Comparison of ENCODE assay signal across 17 cellular contexts in genomic region chr9:14907360-14907685, GRCh38. TPM values are rescaled to one million over a fixed set of nuclear protein-coding genes. Genes with fewer than 3 reads are reported as not detected.
DNase-seq lines count a peak whose midpoint lies in the region; ATAC-seq, FAIRE-seq and TF ChIP-seq lines count a peak whose summit lies in the region.
"Had no signal": no experiment of that assay in that cellular context is flagged by ENCODE, and none has a peak within 500 bp of the region (broad histone marks: within the 10 kb centered on the region; RNA-seq: fewer than 3 reads in every experiment).

No MANE protein-coding gene starts in this region.

- TF ChIP-seq EP300 in SK-N-SH (IDR thresholded peaks at IDR 0.05; ENCODE audit: borderline replicate concordance in 1 of 2, low read depth in 1 of 2, low read length in 1 of 2) (no peak), transverse colon (IDR thresholded peaks at IDR 0.05; ENCODE audit: low read depth) (no peak)

- in situ Hi-C loops in transverse colon (cut with MboI; ENCODE audit: low pct_ligation_motif_present in 1 of 4, low pct_unique_long_range_greater_than_20kb in 1 of 4, low sequenced_read_pairs in 3 of 4): no loop called here

- no peaks in the 10 kb centered on the region for H3F3A ChIP-seq in SK-N-SH (replicated peaks; ENCODE audit: insufficient read depth)

- no peak for FAIRE-seq in HTR-8/SVneo (lab: Jason Lieb, UNC)
- FAIRE-seq: RCC 7860 had no signal

- intact Hi-C loops in transverse colon (cut with DNase I; ENCODE audit: low total_unique reads) (loop anchor here (5.0 kb wide), 1 partner anchor 1705 kb away; no protein-coding TSS in a partner anchor), sciatic nerve (cut with DNase I) (no loop called here)

- no peak for TF ChIP-seq POLR2A in transverse colon (IDR thresholded peaks at IDR 0.05)

- TF ChIP-seq CTCF in SK-N-SH (IDR thresholded peaks at IDR 0.05): no peak
- TF ChIP-seq CTCF in transverse colon (IDR thresholded peaks at IDR 0.05): no peak

- CTCF ChIA-PET in SK-N-SH (lab: Yijun Ruan, JAX): interaction anchor here (1.3 to 1.9 kb wide), 4 partner anchors 19 to 228 kb away, joined by 3 to 7 read pairs (median 5); no protein-coding TSS in a partner anchor

- DNase-seq in SK-N-SH: no peak
- DNase-seq in NCI-H774 (lab: John Stamatoyannopoulos, UW): peak; percentile 21
- peak; percentile 86 for DNase-seq in islet precursor cell
- no peak for DNase-seq in transverse colon
- DNase-seq in sciatic nerve (ENCODE audit: low spot score): no peak
- no peak for DNase-seq in HTR-8/SVneo (ENCODE audit: insufficient read length, low spot score)
- no peak for DNase-seq in activated naive CD4-positive, alpha-beta T cell (lab: John Stamatoyannopoulos, UW)
- DNase-seq: ACHN; activated CD4-positive, alpha-beta T cell treated with anti-CD3 and anti-CD28 coated beads for 1 hour; CD4-positive, alpha-beta T cell; EL; GOT3; MV-4-11; posterior cingulate gyrus had no signal

- H3K4me3 ChIP-seq in SK-N-SH (ENCODE audit: low read depth in 2 of 2, low read length in 1 of 2) (no peak overlapping the region), transverse colon (no peak overlapping the region)

- H4K20me1 ChIP-seq in SK-N-SH (ENCODE audit: insufficient read depth): no peaks in the 10 kb centered on the region

- H3K9me3 ChIP-seq in SK-N-SH (no peaks in the 10 kb centered on the region), transverse colon (no peaks in the 10 kb centered on the region)

- H2AFZ ChIP-seq in SK-N-SH (ENCODE audit: low read depth): no peak overlapping the region

- H3K4me1 ChIP-seq in SK-N-SH (ENCODE audit: control insufficient read depth in 1 of 2, insufficient read depth in 2 of 2, low read depth in 1 of 2, low read length in 1 of 2): peaks cover 5 to 36% of the 10 kb centered on the region in 2 experiments
- peaks cover 0 to 47% (median 14%) of the 10 kb centered on the region in 4 donors for H3K4me1 ChIP-seq in transverse colon

- ATAC-seq in SK-N-SH treated with all-trans-retinoic acid at 6 μM for 48 hours: no peak
- ATAC-seq in sciatic nerve: no peak

- H3K36me3 ChIP-seq in SK-N-SH (replicated peaks in 1 of 2; ENCODE audit: control insufficient read depth in 1 of 2, insufficient read depth in 2 of 2, low read length in 1 of 2) (no peaks in the 10 kb centered on the region), transverse colon (no peaks in the 10 kb centered on the region)

- WGBS in SK-N-SH (ENCODE audit: low lambda C conversion rate): 90% methylated on average over 5 of the region's 5 CpGs
- WGBS in transverse colon (ENCODE audit: low coverage in 1 of 2), 2 donors: 76 to 91% methylated on average over 2 to 5 of the region's 5 CpGs

- H3K27ac ChIP-seq in SK-N-SH (ENCODE audit: low read depth in 2 of 2, low read length in 1 of 2): peak overlapping the region in 1 of 2 experiments; percentile 87; a peak in 2 of 4 replicates
- peak overlapping the region in 3 of 4 donors; percentile 66 to 74 (median 68) for H3K27ac ChIP-seq in transverse colon

- H3K79me2 ChIP-seq in SK-N-SH (ENCODE audit: insufficient read depth): no peaks in the 10 kb centered on the region

- no peak for TF ChIP-seq RAD21 in SK-N-SH (IDR thresholded peaks at IDR 0.05; ENCODE audit: low read length)

- no peak overlapping the region for H3K9ac ChIP-seq in SK-N-SH

- no peaks in the 10 kb centered on the region for H3K9me2 ChIP-seq in SK-N-SH

- no peaks in the 10 kb centered on the region for H3K27me3 ChIP-seq in SK-N-SH (ENCODE audit: insufficient read depth)
- no peaks in the 10 kb centered on the region for H3K27me3 ChIP-seq in transverse colon

- no peak overlapping the region for H3K4me2 ChIP-seq in SK-N-SH

- POLR2A ChIA-PET in SK-N-SH (lab: Yijun Ruan, JAX): interaction anchor here (1.7 kb wide), 1 partner anchor 29 kb away, joined by 8 read pairs; no protein-coding TSS in a partner anchor

TF ChIP-seq in SK-N-SH, 30 proteins besides CTCF, POLR2A, EP300 and RAD21:
- TF ChIP-seq MXI1 (IDR thresholded peaks at IDR 0.05; ENCODE audit: low read depth, low read length) (0 out of 2 replicates have a peak, but pooled peaks have one; percentile 9), GATA2 (CRISPR knock-in tag; IDR thresholded peaks at IDR 0.05) (peak; percentile 50; the same call in 1 of the 2 replicates), GABPA (IDR thresholded peaks at IDR 0.05; ENCODE audit: low read depth) (no peak)

TF ChIP-seq in SK-N-SH treated with all-trans-retinoic acid at 6 μM for 48 hours, 23 proteins besides CTCF, POLR2A, EP300 and RAD21 (continues in another document):
- TF ChIP-seq, protein P1, sequence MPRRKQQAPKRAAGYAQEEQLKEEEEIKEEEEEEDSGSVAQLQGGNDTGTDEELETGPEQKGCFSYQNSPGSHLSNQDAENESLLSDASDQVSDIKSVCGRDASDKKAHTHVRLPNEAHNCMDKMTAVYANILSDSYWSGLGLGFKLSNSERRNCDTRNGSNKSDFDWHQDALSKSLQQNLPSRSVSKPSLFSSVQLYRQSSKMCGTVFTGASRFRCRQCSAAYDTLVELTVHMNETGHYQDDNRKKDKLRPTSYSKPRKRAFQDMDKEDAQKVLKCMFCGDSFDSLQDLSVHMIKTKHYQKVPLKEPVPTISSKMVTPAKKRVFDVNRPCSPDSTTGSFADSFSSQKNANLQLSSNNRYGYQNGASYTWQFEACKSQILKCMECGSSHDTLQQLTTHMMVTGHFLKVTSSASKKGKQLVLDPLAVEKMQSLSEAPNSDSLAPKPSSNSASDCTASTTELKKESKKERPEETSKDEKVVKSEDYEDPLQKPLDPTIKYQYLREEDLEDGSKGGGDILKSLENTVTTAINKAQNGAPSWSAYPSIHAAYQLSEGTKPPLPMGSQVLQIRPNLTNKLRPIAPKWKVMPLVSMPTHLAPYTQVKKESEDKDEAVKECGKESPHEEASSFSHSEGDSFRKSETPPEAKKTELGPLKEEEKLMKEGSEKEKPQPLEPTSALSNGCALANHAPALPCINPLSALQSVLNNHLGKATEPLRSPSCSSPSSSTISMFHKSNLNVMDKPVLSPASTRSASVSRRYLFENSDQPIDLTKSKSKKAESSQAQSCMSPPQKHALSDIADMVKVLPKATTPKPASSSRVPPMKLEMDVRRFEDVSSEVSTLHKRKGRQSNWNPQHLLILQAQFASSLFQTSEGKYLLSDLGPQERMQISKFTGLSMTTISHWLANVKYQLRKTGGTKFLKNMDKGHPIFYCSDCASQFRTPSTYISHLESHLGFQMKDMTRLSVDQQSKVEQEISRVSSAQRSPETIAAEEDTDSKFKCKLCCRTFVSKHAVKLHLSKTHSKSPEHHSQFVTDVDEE (CRISPR knock-in tag; IDR thresholded peaks at IDR 0.05): no peak
- TF ChIP-seq OSR1 (CRISPR knock-in tag; IDR thresholded peaks at IDR 0.05): no peak
- TF ChIP-seq BACH2 (CRISPR knock-in tag; IDR thresholded peaks at IDR 0.05; ENCODE audit: borderline replicate concordance): no peak
- no peak for TF ChIP-seq ZNF565 (CRISPR knock-in tag; conservative IDR thresholded peaks at IDR 0.05; ENCODE audit: low read depth)
- TF ChIP-seq TCF4 (CRISPR knock-in tag; IDR thresholded peaks at IDR 0.05; ENCODE audit: borderline replicate concordance): no peak
- TF ChIP-seq PATZ1 (CRISPR knock-in tag; IDR thresholded peaks at IDR 0.05; ENCODE audit: borderline replicate concordance): no peak
- TF ChIP-seq ZC3H10 (CRISPR knock-in tag; IDR thresholded peaks at IDR 0.05): no peak
- TF ChIP-seq RARB (CRISPR knock-in tag; IDR thresholded peaks at IDR 0.05): no peak
- TF ChIP-seq CREB5 (CRISPR knock-in tag; IDR thresholded peaks at IDR 0.05; ENCODE audit: low read depth): no peak
- no peak for TF ChIP-seq SNAI2 (CRISPR knock-in tag; IDR thresholded peaks at IDR 0.05)
- no peak for TF ChIP-seq TOX (CRISPR knock-in tag; IDR thresholded peaks at IDR 0.05; ENCODE audit: borderline replicate concordance)

RNA-seq across cellular contexts. Expression of gene FREM1, which starts 2.9 kb away (rescaled TPM):
- polyA plus RNA-seq in SK-N-SH (2012; rRNA removed): 0.26 and 0.60 TPM in 2 replicates
- polyA plus RNA-seq in SK-N-SH (2012; cell fraction: cytosol; rRNA removed): 0.39 and 1.0 TPM in 2 replicates
- polyA plus RNA-seq in SK-N-SH (2012; cell fraction: nucleus; rRNA removed): 0.83 and 1.5 TPM in 2 replicates
- total RNA-seq in transverse colon: 10 to 100 TPM in 1 of 4 donors, 1 to 10 TPM in 3; 2.2 to 12.7 (median 5.7) TPM
- 8.3 TPM for total RNA-seq in sciatic nerve
- total RNA-seq: NCI-H460 had no signal

Comparison
In these comparisons a context has a peak if more than half of its experiments do, and no peak if none do; other contexts are left out.
1. DNase-seq: peak in NCI-H774 (single experiment) and islet precursor cell (single experiment); none in SK-N-SH (single experiment), transverse colon (single experiment), sciatic nerve (single experiment), HTR-8/SVneo (single experiment) and activated naive CD4-positive, alpha-beta T cell (0 of 4).